8 cellular contexts compared by ENCODE assay signal in the genomic region with DNA sequence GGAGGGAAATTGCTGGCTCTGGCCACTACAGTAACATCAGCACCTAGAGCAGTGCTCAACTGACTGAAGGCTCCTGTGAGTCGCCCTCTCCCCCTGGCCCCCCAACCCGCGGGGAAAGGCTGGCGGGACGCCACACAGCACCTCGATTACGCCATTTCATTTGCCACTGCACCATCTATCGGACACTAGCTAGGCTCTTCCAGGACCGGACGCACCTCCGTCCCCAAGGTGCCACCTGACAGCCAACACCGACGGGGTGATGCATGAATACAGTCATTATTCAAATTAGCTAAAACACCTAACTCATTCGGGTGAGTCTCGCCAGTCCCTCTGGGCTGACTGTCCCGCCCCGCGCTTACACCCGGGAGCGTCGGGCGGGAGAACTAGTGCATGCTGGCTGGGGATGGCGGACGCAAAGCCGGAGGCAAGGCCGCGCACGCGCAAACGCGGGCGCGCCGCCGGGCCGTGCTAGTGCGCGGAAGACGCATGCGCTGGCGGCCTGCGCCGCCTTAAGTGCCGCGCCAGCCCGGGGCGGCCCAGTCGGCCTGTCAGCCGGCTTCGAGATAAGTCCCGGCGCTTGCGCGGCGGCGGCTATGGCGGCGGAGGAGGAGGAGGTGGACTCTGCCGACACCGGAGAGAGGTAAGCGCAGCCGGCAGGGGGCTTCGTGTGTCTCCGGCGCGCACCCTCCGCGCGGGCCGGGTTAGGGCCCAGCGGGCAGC. TPM values are rescaled to one million over a fixed set of nuclear protein-coding genes. Genes with fewer than 3 reads are reported as not detected.
DNase-seq lines count a peak whose midpoint lies in the region; ATAC-seq, FAIRE-seq and TF ChIP-seq lines count a peak whose summit lies in the region.

TSS of gene ABHD5 (plus strand) at position 539 of the 720 bp plus-strand sequence. CDS start at position 594, 55 bp downstream.

- H3K4me3 ChIP-seq in BLaER1 treated with 17β-estradiol and CSF1 and Interleukin-3, amounts not matched to agents 10 nM and 100 nM: peak within 1 kb of the TSS; percentile 77 to 95 (median 92)
- peak within 1 kb of the TSS; percentile 66 to 88 for H3K4me3 ChIP-seq in left lung

- peak within 1 kb of the TSS; percentile 82 to 94 (median 89) for H3K27ac ChIP-seq in BLaER1 treated with 17β-estradiol and CSF1 and Interleukin-3, amounts not matched to agents 10 nM and 100 nM
- H3K27ac ChIP-seq in left lung: peak within 1 kb of the TSS; percentile 97

- intact Hi-C loops in left lung (cut with DNase I): no loop called here

- H4K20me1 ChIP-seq in BLaER1 treated with 17β-estradiol and CSF1 and Interleukin-3, amounts not matched to agents 10 nM and 100 nM: peaks cover 0 to 13% (median 0%) of the 10 kb centered on the region in 11 experiments; a peak in 3 of 22 replicates

- no peaks in the 10 kb centered on the region for H3K36me3 ChIP-seq in BLaER1 treated with 17β-estradiol and CSF1 and Interleukin-3, amounts not matched to agents 10 nM and 100 nM
- no peaks in the 10 kb centered on the region for H3K36me3 ChIP-seq in left lung

- DNase-seq in GM19239 (ENCODE audit: insufficient read length, low spot score) (peak; percentile 83), NCI-H69 (lab: John Stamatoyannopoulos, UW) (peak; percentile 94), dedifferentiated amniotic fluid mesenchymal stem cell (ENCODE audit: extremely low spot score) (peak; percentile 80), left lung (peak; percentile 91 to 99)
- DNase-seq in activated CD4-positive, alpha-beta T cell treated with anti-CD3 and anti-CD28 coated beads, Interleukin-2, amount 50 U/mL, for 1 hour: peak; percentile 96
- DNase-seq in stimulated activated CD4-positive, alpha-beta T cell treated with anti-CD3 and anti-CD28 coated beads, Interleukin-2, amount 100 ng/mL, for 48 hours: peak; percentile 86 to 87

- H3K9me3 ChIP-seq in BLaER1 treated with 17β-estradiol and CSF1 and Interleukin-3, amounts not matched to agents 10 nM and 100 nM (replicated peaks in 1 of 11): no peaks in the 10 kb centered on the region
- no peaks in the 10 kb centered on the region for H3K9me3 ChIP-seq in left lung

- TF ChIP-seq CTCF in left lung (IDR thresholded peaks at IDR 0.05): no peak

- H3K4me1 ChIP-seq in BLaER1 treated with 17β-estradiol and CSF1 and Interleukin-3, amounts not matched to agents 10 nM and 100 nM: peaks cover 12 to 23% (median 17%) of the 10 kb centered on the region in 10 experiments
- H3K4me1 ChIP-seq in left lung: peaks cover 0 to 40% of the 10 kb centered on the region in 2 donors

- peak within 1 kb of the TSS; percentile 73 to 93 (median 85) for H3K4me2 ChIP-seq in BLaER1 treated with 17β-estradiol and CSF1 and Interleukin-3, amounts not matched to agents 10 nM and 100 nM

- H3K9ac ChIP-seq in BLaER1 treated with 17β-estradiol and CSF1 and Interleukin-3, amounts not matched to agents 10 nM and 100 nM: peak within 1 kb of the TSS; percentile 84 to 98 (median 93)

- FAIRE-seq in GM19239 (lab: Jason Lieb, UNC): peak; percentile 85

- peak; percentile 88 for ATAC-seq in HG03457 (IDR thresholded peaks at IDR 0.05; ENCODE audit: unreplicated experiment)
- ATAC-seq in left lung: peak; percentile 91

- H3K27me3 ChIP-seq in BLaER1 treated with 17β-estradiol and CSF1 and Interleukin-3, amounts not matched to agents 10 nM and 100 nM: no peaks in the 10 kb centered on the region
- H3K27me3 ChIP-seq in left lung: no peaks in the 10 kb centered on the region

RNA-seq across cellular contexts. Expression of gene ABHD5, which starts in this region (rescaled TPM):
- total RNA-seq in left lung: 10 to 100 TPM; 31.9 to 41.0 TPM

Comparison
In these comparisons a context has a peak if more than half of its experiments do, and no peak if none do; other contexts are left out.
1. Peak in every context shown above with its lines: DNase-seq, ATAC-seq, H3K4me3 ChIP-seq and H3K27ac ChIP-seq.